In genomic region chr3:50654196-50654595, GRCh38 we compare ENCODE assay signal across 1 cellular context.
TF ChIP-seq lines count a peak whose summit lies in the region.

No MANE protein-coding gene starts in this region.

TF ChIP-seq in HCT116, 20 proteins besides CTCF, POLR2A, EP300 and RAD21:
- TF ChIP-seq, protein P1, sequence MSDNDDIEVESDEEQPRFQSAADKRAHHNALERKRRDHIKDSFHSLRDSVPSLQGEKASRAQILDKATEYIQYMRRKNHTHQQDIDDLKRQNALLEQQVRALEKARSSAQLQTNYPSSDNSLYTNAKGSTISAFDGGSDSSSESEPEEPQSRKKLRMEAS (IDR thresholded peaks at IDR 0.05): no peak
- TF ChIP-seq CEBPB (IDR thresholded peaks at IDR 0.05; ENCODE audit: low read depth): no peak
- no peak for TF ChIP-seq SRF (IDR thresholded peaks at IDR 0.05; ENCODE audit: low read depth)
- TF ChIP-seq TCF7L2 (IDR thresholded peaks at IDR 0.05; ENCODE audit: borderline replicate concordance, extremely low read depth, insufficient read depth, insufficient read length): no peak
- TF ChIP-seq, protein P2, sequence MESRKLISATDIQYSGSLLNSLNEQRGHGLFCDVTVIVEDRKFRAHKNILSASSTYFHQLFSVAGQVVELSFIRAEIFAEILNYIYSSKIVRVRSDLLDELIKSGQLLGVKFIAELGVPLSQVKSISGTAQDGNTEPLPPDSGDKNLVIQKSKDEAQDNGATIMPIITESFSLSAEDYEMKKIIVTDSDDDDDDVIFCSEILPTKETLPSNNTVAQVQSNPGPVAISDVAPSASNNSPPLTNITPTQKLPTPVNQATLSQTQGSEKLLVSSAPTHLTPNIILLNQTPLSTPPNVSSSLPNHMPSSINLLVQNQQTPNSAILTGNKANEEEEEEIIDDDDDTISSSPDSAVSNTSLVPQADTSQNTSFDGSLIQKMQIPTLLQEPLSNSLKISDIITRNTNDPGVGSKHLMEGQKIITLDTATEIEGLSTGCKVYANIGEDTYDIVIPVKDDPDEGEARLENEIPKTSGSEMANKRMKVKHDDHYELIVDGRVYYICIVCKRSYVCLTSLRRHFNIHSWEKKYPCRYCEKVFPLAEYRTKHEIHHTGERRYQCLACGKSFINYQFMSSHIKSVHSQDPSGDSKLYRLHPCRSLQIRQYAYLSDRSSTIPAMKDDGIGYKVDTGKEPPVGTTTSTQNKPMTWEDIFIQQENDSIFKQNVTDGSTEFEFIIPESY (IDR thresholded peaks at IDR 0.05; ENCODE audit: extremely low read depth, insufficient replicate concordance, low read length): no peak
- no peak for TF ChIP-seq POLR2AphosphoS5 (IDR thresholded peaks at IDR 0.05; ENCODE audit: low read depth, low read length)
- no peak for TF ChIP-seq SIN3A (IDR thresholded peaks at IDR 0.05; ENCODE audit: low read depth)
- no peak for TF ChIP-seq ZFX (IDR thresholded peaks at IDR 0.05)
- no peak for TF ChIP-seq EGR1 (IDR thresholded peaks at IDR 0.05; ENCODE audit: low read depth)
